ENCODE assay signal across 21 cellular contexts in genomic region chr2:231163011-231163410, GRCh38. TPM values are rescaled to one million over a fixed set of nuclear protein-coding genes. Genes with fewer than 3 reads are reported as not detected.
DNase-seq lines count a peak whose midpoint lies in the region; ATAC-seq and TF ChIP-seq lines count a peak whose summit lies in the region.
"Had no signal": no experiment of that assay in that cellular context is flagged by ENCODE, and none has a peak within 500 bp of the region (broad histone marks: within the 10 kb centered on the region; RNA-seq: fewer than 3 reads in every experiment).

No MANE protein-coding gene starts in this region.

- DNase-seq in IMR-90: no peak
- DNase-seq in adrenal gland: no peak
- peak; percentile 23 for DNase-seq in foreskin melanocyte
- DNase-seq in thoracic aorta (ENCODE audit: low spot score): no peak
- DNase-seq in putamen (ENCODE audit: low spot score): no peak
- no peak for DNase-seq in cerebellar nuclear complex (lab: John Stamatoyannopoulos, UW)
- DNase-seq: activated CD4-positive, CD25-positive, alpha-beta regulatory T cell; activated CD8-positive, alpha-beta memory T cell treated with anti-CD3 and anti-CD28 coated beads, Interleukin-2, amount 10 ng/mL, durations not matched to agents 7 days and 5 days; H7; kidney; NCI-H1092; NCI-H2081 treated with DMSO at 0.1 percent for 48 hours; NCI-H526; OCI-M1; T-helper 2 cell had no signal

- H3K9me3 ChIP-seq in IMR-90 (ENCODE audit: control insufficient read depth, insufficient read depth, low read length) (no peaks in the 10 kb centered on the region), adrenal gland (replicated peaks in 1 of 3) (no peaks in the 10 kb centered on the region), thoracic aorta (no peaks in the 10 kb centered on the region)
- H3K9me3 ChIP-seq: SJSA1 had no signal

- peak overlapping the region; percentile 97 for H2BK120ac ChIP-seq in IMR-90 (ENCODE audit: low read depth, low read length)

- H2AK9ac ChIP-seq in IMR-90 (replicated peaks; ENCODE audit: low read depth, low read length, poor library complexity): no peak overlapping the region

- H3K4me1 ChIP-seq in IMR-90 (ENCODE audit: control insufficient read depth, insufficient read depth, low read length) (peaks cover 23% of the 10 kb centered on the region), adrenal gland (replicated peaks in 1 of 2) (peaks cover 19 to 47% of the 10 kb centered on the region in 2 donors), thoracic aorta (ENCODE audit: control insufficient read depth in 1 of 2, low read depth in 2 of 2) (peaks cover 26 to 46% of the 10 kb centered on the region in 2 donors)

- H3K4me3 ChIP-seq in IMR-90 (ENCODE audit: insufficient read depth, low read depth, low read length) (no peak overlapping the region), adrenal gland (no peak overlapping the region), thoracic aorta (no peak overlapping the region)
- H3K4me3 ChIP-seq: hepatocyte, SJSA1 had no signal

- ATAC-seq in IMR-90 (ENCODE audit: low read depth) (no peak), thoracic aorta (ENCODE audit: insufficient number of reproducible peaks, low FRiP score, low read depth) (no peak), HG02610 (IDR thresholded peaks at IDR 0.05; ENCODE audit: unreplicated experiment) (no peak)
- ATAC-seq: activated CD8-positive, alpha-beta memory T cell treated with anti-CD3 and anti-CD28 coated beads, Interleukin-2, amount 10 ng/mL, durations not matched to agents 7 days and 5 days had no signal

- intact Hi-C loops in IMR-90 (cut with micrococcal nuclease): loop anchor here (2.0 to 5.0 kb wide), 2 partner anchors 51 to 60 kb away; no protein-coding TSS in a partner anchor
- intact Hi-C loops in adrenal gland (cut with DNase I): no loop called here

- dilution Hi-C loops in IMR-90 (cut with HindIII; ENCODE audit: low sequenced_read_pairs, unreplicated experiment): no loop called here

- no peak overlapping the region for H2AFZ ChIP-seq in IMR-90 (replicated peaks; ENCODE audit: low read length, poor library complexity)
- H2AFZ ChIP-seq: hepatocyte had no signal

- in situ Hi-C loops in IMR-90 (cut with MboI; ENCODE audit: low sequenced_read_pairs): no loop called here

- H3K14ac ChIP-seq in IMR-90 (replicated peaks; ENCODE audit: low read depth, low read length): peak overlapping the region; percentile 95

- H2BK20ac ChIP-seq in IMR-90 (ENCODE audit: low read depth, low read length): peak overlapping the region; percentile 99

- TF ChIP-seq POLR2A in IMR-90 (IDR thresholded peaks at IDR 0.05; ENCODE audit: low read depth, low read length) (no peak), adrenal gland (IDR thresholded peaks at IDR 0.05) (no peak)

- H3K18ac ChIP-seq in IMR-90 (ENCODE audit: low read depth, low read length): peak overlapping the region; percentile 98

- H2AK5ac ChIP-seq in IMR-90 (ENCODE audit: low read depth, low read length): peak overlapping the region; percentile 97

- no peaks in the 10 kb centered on the region for H4K20me1 ChIP-seq in IMR-90 (ENCODE audit: insufficient read depth, low read length)

- TF ChIP-seq CTCF in IMR-90 (conservative IDR thresholded peaks at IDR 0.05; ENCODE audit: low read depth, low read length) (no peak), adrenal gland (IDR thresholded peaks at IDR 0.05) (no peak), thoracic aorta (IDR thresholded peaks at IDR 0.05) (no peak)

- H4K8ac ChIP-seq in IMR-90 (ENCODE audit: low read depth in 2 of 2, low read length in 2 of 2): peak overlapping the region; percentile 81 to 97

- H3K9ac ChIP-seq in IMR-90 (ENCODE audit: low read depth, low read length): peak overlapping the region; percentile 9; the same call in 1 of the 2 replicates
- H3K9ac ChIP-seq: KMS-11 had no signal

- H3K23ac ChIP-seq in IMR-90 (ENCODE audit: low read depth, low read length): peak overlapping the region; percentile 90

- peaks cover 6% of the 10 kb centered on the region for H3K9me1 ChIP-seq in IMR-90 (ENCODE audit: insufficient read depth, low read length)

- peak overlapping the region; percentile 99 for H4K5ac ChIP-seq in IMR-90 (ENCODE audit: low read depth, low read length)

- CTCF ChIA-PET in IMR-90 (lab: Yijun Ruan, JAX): interaction anchor here (0.7 to 0.8 kb wide), 2 partner anchors 83 to 95 kb away, joined by 3 to 4 read pairs; no protein-coding TSS in a partner anchor

- H3K27ac ChIP-seq in IMR-90 (ENCODE audit: insufficient read depth, low read length) (peak overlapping the region; percentile 100), adrenal gland (peak overlapping the region in 3 of 5 donors; percentile 38 to 83 (median 72)), thoracic aorta (peak overlapping the region; percentile 80 to 85)
- H3K27ac ChIP-seq: C4-2B, KMS-11 had no signal

- TF ChIP-seq RAD21 in IMR-90 (IDR thresholded peaks at IDR 0.05; ENCODE audit: low read length): no peak

- H4K91ac ChIP-seq in IMR-90 (ENCODE audit: insufficient read depth, low read depth, low read length): peak overlapping the region; percentile 98

- peak overlapping the region; percentile 91 for H2BK5ac ChIP-seq in IMR-90 (ENCODE audit: low read depth, low read length, poor library complexity, severe bottlenecking)

- peak overlapping the region; percentile 89; the same call in 2 of the 3 replicates for H2BK15ac ChIP-seq in IMR-90 (ENCODE audit: low read depth, low read length)

- peak overlapping the region; percentile 95 for H3K4ac ChIP-seq in IMR-90 (ENCODE audit: low read depth, low read length)

- H3K27me3 ChIP-seq in IMR-90 (ENCODE audit: control insufficient read depth, insufficient read depth, low read length) (no peaks in the 10 kb centered on the region), adrenal gland (no peaks in the 10 kb centered on the region), thoracic aorta (replicated peaks; ENCODE audit: insufficient read depth) (no peaks in the 10 kb centered on the region)
- H3K27me3 ChIP-seq: hepatocyte, SJSA1 had no signal

- BruUV-seq in IMR-90 (replicated peaks; lab: Mats Ljungman, UMichigan): no TSS peak

- H3K36me3 ChIP-seq in IMR-90 (ENCODE audit: control insufficient read depth, insufficient read depth, low read length) (peaks cover 5% of the 10 kb centered on the region), adrenal gland (replicated peaks in 1 of 2) (peaks cover 0 to 23% of the 10 kb centered on the region in 2 donors), thoracic aorta (peaks cover 14% of the 10 kb centered on the region)

- peak overlapping the region; percentile 82; the same call in 1 of the 2 replicates for H3K56ac ChIP-seq in IMR-90 (ENCODE audit: extremely low read depth, insufficient read depth, low read length)

- POLR2A ChIA-PET in IMR-90 (lab: Charles Lee; ENCODE audit: unreplicated experiment): no interaction called here

- no CpG with 5 or more reads among the region's 3 CpGs for WGBS in IMR-90 (ENCODE audit: extremely low coverage in 2 of 2, insufficient read length in 1 of 2), 2 experiments
- 85 to 100% (median 91%) methylated on average over 3 of the region's 3 CpGs for WGBS in adrenal gland, 4 donors

- H3K4me2 ChIP-seq in IMR-90 (ENCODE audit: low read depth, low read length): peak overlapping the region; percentile 49; the same call in 1 of the 2 replicates
- H3K4me2 ChIP-seq: KMS-11 had no signal

- H3K79me1 ChIP-seq in IMR-90 (ENCODE audit: low read depth in 1 of 2, low read length in 2 of 2): peaks cover 15 to 49% of the 10 kb centered on the region in 2 experiments

TF ChIP-seq in IMR-90, 13 proteins besides CTCF, POLR2A, EP300 and RAD21:
- TF ChIP-seq MAFK (IDR thresholded peaks at IDR 0.05; ENCODE audit: low read depth, low read length): no peak
TF ChIP-seq in IMR-90: peak in this region for 0.

RNA-seq across cellular contexts. Expression of gene ARMC9, which starts 35.4 kb away (rescaled TPM):
- total RNA-seq in IMR-90 (2012; rRNA removed): 39.4 and 46.6 TPM in 2 replicates
- polyA plus RNA-seq in IMR-90 (2012; rRNA removed): 33.6 and 36.0 TPM in 2 replicates
- polyA plus RNA-seq in IMR-90 (2012; cell fraction: cytosol; rRNA removed): 29.9 and 42.2 TPM in 2 replicates
- polyA plus RNA-seq in IMR-90 (2012; cell fraction: nucleus; rRNA removed; ENCODE audit: low replicate concordance): 46.6 and 56.9 TPM in 2 replicates
- 100 to 1,000 TPM in 1 of 8 donors, 10 to 100 TPM in 7; 36.5 to 109 (median 59.1) TPM for total RNA-seq in adrenal gland
- 10 to 100 TPM; 22.0 to 61.9 (median 49.3) TPM for polyA plus RNA-seq in adrenal gland
- total RNA-seq in thoracic aorta: 100 to 1,000 TPM in 1 of 2 donors, 10 to 100 TPM in 1; 68.5 to 103 TPM

RNA-seq across cellular contexts. Expression of gene HTR2B, which starts 38.2 kb away (rescaled TPM):
- total RNA-seq in IMR-90 (2012; rRNA removed): 0.56 and 0.72 TPM in 2 replicates
- polyA plus RNA-seq in IMR-90 (2012; rRNA removed): 0.23 and 0.26 TPM in 2 replicates
- 0.02 and 0.11 TPM in 2 replicates for polyA plus RNA-seq in IMR-90 (2012; cell fraction: cytosol; rRNA removed)
- 0.16 TPM in 1 of 2 replicates, not detected in the other for polyA plus RNA-seq in IMR-90 (2012; cell fraction: nucleus; rRNA removed; ENCODE audit: low replicate concordance)
- 10 to 100 TPM; 16.6 to 90.0 (median 50.6) TPM for total RNA-seq in adrenal gland
- polyA plus RNA-seq in adrenal gland: 10 to 100 TPM in 2 of 3 donors, 1 to 10 TPM in 1; 3.1 to 17.9 (median 15.8) TPM
- 1 to 10 TPM; 2.8 to 9.2 TPM for total RNA-seq in thoracic aorta
- total RNA-seq: activated CD8-positive, alpha-beta memory T cell treated with anti-CD3 and anti-CD28 coated beads, Interleukin-2, amount 10 ng/mL, durations not matched to agents 7 days and 5 days; H7 had no signal
- polyA plus RNA-seq: neural cell had no signal
